1 cellular context compared by ENCODE assay signal in genomic region chr1:154453155-154453554, GRCh38.
TF ChIP-seq lines count a peak whose summit lies in the region.

No MANE protein-coding gene starts in this region.

TF ChIP-seq in GM23338, 12 proteins besides CTCF, POLR2A, EP300 and RAD21 (continued from another document):
- no peak for TF ChIP-seq ETS1 (IDR thresholded peaks at IDR 0.05)
- no peak for TF ChIP-seq CREB1 (CRISPR knock-in tag; IDR thresholded peaks at IDR 0.05; ENCODE audit: low read depth)
- no peak for TF ChIP-seq NANOG (IDR thresholded peaks at IDR 0.05; ENCODE audit: borderline replicate concordance)
- TF ChIP-seq POLR2AphosphoS5 (IDR thresholded peaks at IDR 0.05; ENCODE audit: low read depth): no peak
- no peak for TF ChIP-seq ZNF331 (CRISPR knock-in tag; IDR thresholded peaks at IDR 0.05; ENCODE audit: low read depth)
- TF ChIP-seq EZH2 (IDR thresholded peaks at IDR 0.05; ENCODE audit: low read depth, unreplicated experiment): no peak
